33 cellular contexts compared by ENCODE assay signal in the genomic region with DNA sequence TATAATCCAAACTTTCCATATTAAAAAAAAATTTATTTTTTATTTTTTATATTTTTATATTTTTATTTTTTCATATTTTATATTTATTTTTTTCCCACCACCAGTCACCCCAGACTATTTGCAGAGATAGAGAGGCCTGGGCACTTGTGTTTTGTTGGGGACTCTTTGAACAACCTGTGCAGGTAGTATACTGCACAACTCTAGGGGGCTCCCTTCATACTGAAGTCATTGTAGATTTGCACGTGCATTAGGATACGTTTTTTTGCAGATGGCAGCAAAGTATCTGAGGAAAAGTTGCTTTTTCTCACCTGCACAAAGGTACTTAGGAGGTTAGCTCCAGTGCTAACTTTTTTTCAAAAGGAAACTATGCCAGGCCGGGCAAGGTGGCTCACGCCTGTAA.
DNase-seq lines count a peak whose midpoint lies in the region; ATAC-seq, FAIRE-seq and TF ChIP-seq lines count a peak whose summit lies in the region.
"Had no signal": no experiment of that assay in that cellular context is flagged by ENCODE, and none has a peak within 500 bp of the region (broad histone marks: within the 10 kb centered on the region; RNA-seq: fewer than 3 reads in every experiment).

No MANE protein-coding gene starts in this region.

- TF ChIP-seq CTCF in A549 (IDR thresholded peaks at IDR 0.05) (0 out of 3 replicates have a peak, but pooled peaks have one; percentile 12), GM23338 (conservative IDR thresholded peaks at IDR 0.05; ENCODE audit: low read depth in 2 of 2) (peak; percentile 32 to 35), astrocyte (IDR thresholded peaks at IDR 0.05; ENCODE audit: insufficient read depth, low read depth, low read length) (no peak), keratinocyte (optimal IDR thresholded peaks at IDR 0.05 in 1 of 3, IDR thresholded peaks at IDR 0.05 in 1 of 3, conservative IDR thresholded peaks at IDR 0.05 in 1 of 3; ENCODE audit: extremely low read depth in 1 of 3, insufficient read depth in 2 of 3, low read length in 3 of 3) (peak in 1 of 3 experiments; percentile 25)

- H2AFZ ChIP-seq in GM23338 = no peak overlapping the region
- H2AFZ ChIP-seq in astrocyte (ENCODE audit: low read depth, low read length) = no peak overlapping the region
- no peak overlapping the region for H2AFZ ChIP-seq in keratinocyte (ENCODE audit: control insufficient read depth, low read length)

- no peaks in the 10 kb centered on the region for H3K36me3 ChIP-seq in GM23338 (ENCODE audit: insufficient read depth)
- H3K36me3 ChIP-seq in astrocyte (ENCODE audit: insufficient read depth, low read length) = no peaks in the 10 kb centered on the region
- no peaks in the 10 kb centered on the region for H3K36me3 ChIP-seq in keratinocyte (ENCODE audit: control insufficient read depth in 2 of 2, extremely low read depth in 1 of 2, insufficient read depth in 2 of 2, low read length in 2 of 2)
- no peaks in the 10 kb centered on the region for H3K36me3 ChIP-seq in HAP-1 (replicated peaks)
- H3K36me3 ChIP-seq: esophagus squamous epithelium, heart left ventricle, neutrophil, prostate gland, sigmoid colon, thyroid gland, vagina had no signal

- H3K79me2 ChIP-seq in GM23338 (replicated peaks; ENCODE audit: insufficient read depth) = no peaks in the 10 kb centered on the region
- H3K79me2 ChIP-seq in astrocyte (ENCODE audit: insufficient read depth, low read length) = no peaks in the 10 kb centered on the region
- no peaks in the 10 kb centered on the region for H3K79me2 ChIP-seq in keratinocyte (ENCODE audit: control insufficient read depth, insufficient read depth, low read length)

- H3K4me1 ChIP-seq in A549 = no peaks in the 10 kb centered on the region
- H3K4me1 ChIP-seq in GM23338 (ENCODE audit: insufficient read depth) = no peaks in the 10 kb centered on the region
- H3K4me1 ChIP-seq in astrocyte (ENCODE audit: insufficient read depth, low read length) = peaks cover 28% of the 10 kb centered on the region
- H3K4me1 ChIP-seq in keratinocyte (ENCODE audit: control insufficient read depth, extremely low read depth, insufficient read depth, low read length) = peaks cover 47% of the 10 kb centered on the region
- no peaks in the 10 kb centered on the region for H3K4me1 ChIP-seq in HAP-1
- H3K4me1 ChIP-seq: heart left ventricle, prostate gland had no signal

- no peak overlapping the region for H3K4me2 ChIP-seq in A549
- H3K4me2 ChIP-seq in GM23338 = no peak overlapping the region
- H3K4me2 ChIP-seq in astrocyte (ENCODE audit: low read length) = peak overlapping the region; percentile 63
- peak overlapping the region; percentile 88 for H3K4me2 ChIP-seq in keratinocyte (ENCODE audit: control insufficient read depth, extremely low read depth, insufficient read depth, low read depth, low read length)

- H3K4me3 Mint-ChIP-seq in GM23338 = no peak overlapping the region
- no peak overlapping the region for H3K4me3 Mint-ChIP-seq in astrocyte (ENCODE audit: unreplicated experiment)
- H3K4me3 Mint-ChIP-seq: activated CD4-positive, alpha-beta T cell treated with anti-CD3 and anti-CD28 coated beads, Interleukin-2, amount 10 ng/mL, durations not matched to agents 24 days and 14 days; activated naive CD8-positive, alpha-beta T cell treated with anti-CD3 and anti-CD28 coated beads, Interleukin-2, amount 10 ng/mL, durations not matched to agents 7 days and 5 days; B cell; central memory CD8-positive, alpha-beta T cell; dendritic cell treated with granulocyte-macrophage colony-stimulating factor and Interleukin-4, amounts not matched to agents 40 ng/mL and 50 ng/mL, for 4 days had no signal

- TF ChIP-seq EP300 in A549 (IDR thresholded peaks at IDR 0.05) = no peak

- CTCF ChIA-PET in A549 (lab: Yijun Ruan, JAX) = interaction anchor here (1.2 kb wide), 2 partner anchors 223 to 224 kb away, joined by 4 to 6 read pairs; no protein-coding TSS in a partner anchor

- peaks cover 4% of the 10 kb centered on the region; the same call in 1 of the 2 replicates for H3K9me2 ChIP-seq in GM23338 (ENCODE audit: insufficient read depth)

- in situ Hi-C loops in HAP-1 (cut with MboI; ENCODE audit: low sequenced_read_pairs) = no loop called here

- H3K9ac ChIP-seq in astrocyte (ENCODE audit: low read length) (no peak overlapping the region), keratinocyte (ENCODE audit: control insufficient read depth, extremely low read depth, insufficient read depth, low read length) (no peak overlapping the region)

- H3K27me3 ChIP-seq in GM23338 (ENCODE audit: insufficient read depth) (no peaks in the 10 kb centered on the region), astrocyte (ENCODE audit: insufficient read depth, low read length) (no peaks in the 10 kb centered on the region), keratinocyte (ENCODE audit: control insufficient read depth, extremely low read depth, insufficient read depth, low read length) (no peaks in the 10 kb centered on the region), HAP-1 (ENCODE audit: low read depth) (no peaks in the 10 kb centered on the region)
- H3K27me3 ChIP-seq: esophagus squamous epithelium, heart left ventricle, neutrophil, sigmoid colon, thyroid gland, vagina had no signal

- no peaks in the 10 kb centered on the region for H3K4me1 Mint-ChIP-seq in GM23338
- H3K4me1 Mint-ChIP-seq in astrocyte (ENCODE audit: low read depth, unreplicated experiment) = peaks cover 12% of the 10 kb centered on the region
- H3K4me1 Mint-ChIP-seq: activated CD4-positive, alpha-beta T cell treated with anti-CD3 and anti-CD28 coated beads, Interleukin-2, amount 10 ng/mL, durations not matched to agents 24 days and 14 days; activated naive CD8-positive, alpha-beta T cell treated with anti-CD3 and anti-CD28 coated beads, Interleukin-2, amount 10 ng/mL, durations not matched to agents 7 days and 5 days; B cell; central memory CD8-positive, alpha-beta T cell had no signal

- FAIRE-seq in A549 (lab: Jason Lieb, UNC) = no peak
- no peak for FAIRE-seq in astrocyte (lab: Jason Lieb, UNC)
- no peak for FAIRE-seq in keratinocyte (lab: Jason Lieb, UNC)

- H3K9me3 ChIP-seq in A549 = no peaks in the 10 kb centered on the region
- H3K9me3 ChIP-seq in astrocyte (ENCODE audit: insufficient read depth, low read depth, low read length) = no peaks in the 10 kb centered on the region
- H3K9me3 ChIP-seq in keratinocyte (ENCODE audit: control insufficient read depth, low read depth, low read length) = peaks cover 2% of the 10 kb centered on the region
- no peaks in the 10 kb centered on the region for H3K9me3 ChIP-seq in HAP-1
- H3K9me3 ChIP-seq: esophagus squamous epithelium, heart left ventricle, neutrophil, prostate gland, sigmoid colon, thyroid gland, vagina had no signal

- WGBS in A549 (ENCODE audit: missing lambda C conversion rate) = 49% methylated on average over 4 of the region's 4 CpGs

- DNase-seq in A549 (ENCODE audit: low read depth in 1 of 2, low spot score in 1 of 2) = no peak
- DNase-seq in GM23338 (ENCODE audit: low spot score) = no peak
- no peak for DNase-seq in astrocyte (ENCODE audit: low read depth)
- DNase-seq in keratinocyte (ENCODE audit: low read depth, low spot score) = no peak
- DNase-seq in NCI-H1417 treated with DMSO at 0.1 percent for 48 hours (lab: John Stamatoyannopoulos, UW) = no peak
- DNase-seq in NCI-H1436 (lab: John Stamatoyannopoulos, UW) = no peak
- DNase-seq in DMS153 treated with DMSO at 0.1 percent for 48 hours (lab: John Stamatoyannopoulos, UW; ENCODE audit: unreplicated experiment) = no peak
- no peak for DNase-seq in HAP-1 (ENCODE audit: low spot score in 2 of 2)
- DNase-seq: activated CD4-positive, alpha-beta T cell treated with anti-CD3 and anti-CD28 coated beads, Interleukin-2, amount 10 ng/mL, durations not matched to agents 24 days and 14 days; activated gamma-delta T cell; activated naive CD8-positive, alpha-beta T cell treated with anti-CD3 and anti-CD28 coated beads, Interleukin-2, amount 10 ng/mL, durations not matched to agents 7 days and 5 days; activated T-cell treated with anti-CD3 and anti-CD28 coated beads, Interleukin-2, amount 50 U/mL, for 1 hour; aorta; DMS53; esophagus squamous epithelium; foreskin melanocyte; heart left ventricle; islet precursor cell; NCI-H1092 treated with DMSO at 0.1 percent for 48 hours; NCI-H2029; NCI-H2227 treated with DMSO at 0.1 percent for 48 hours; NCI-H526; Right ventricle myocardium superior; sigmoid colon; stimulated activated CD4-positive, alpha-beta T cell treated with anti-CD3 and anti-CD28 coated beads, Interleukin-4, amount 100 ng/mL, for 24 hours; thyroid gland had no signal

- H3K27ac Mint-ChIP-seq in GM23338 = no peak overlapping the region
- H3K27ac Mint-ChIP-seq in astrocyte (ENCODE audit: unreplicated experiment) = no peak overlapping the region
- H3K27ac Mint-ChIP-seq: activated CD4-positive, alpha-beta T cell treated with anti-CD3 and anti-CD28 coated beads, Interleukin-2, amount 10 ng/mL, durations not matched to agents 24 days and 14 days; activated naive CD8-positive, alpha-beta T cell treated with anti-CD3 and anti-CD28 coated beads, Interleukin-2, amount 10 ng/mL, durations not matched to agents 7 days and 5 days; B cell; dendritic cell treated with granulocyte-macrophage colony-stimulating factor and Interleukin-4, amounts not matched to agents 40 ng/mL and 50 ng/mL, for 4 days had no signal

- POLR2A ChIA-PET in A549 (lab: Yijun Ruan, JAX) = no interaction called here

- H3K27ac ChIP-seq in A549 = no peak overlapping the region
- H3K27ac ChIP-seq in GM23338 (ENCODE audit: low read depth) = no peak overlapping the region
- H3K27ac ChIP-seq in astrocyte (ENCODE audit: low read depth, low read length) = peak overlapping the region; percentile 77
- peak overlapping the region; percentile 99 for H3K27ac ChIP-seq in keratinocyte (ENCODE audit: control insufficient read depth, insufficient read depth, low read length)
- H3K27ac ChIP-seq: heart left ventricle, neutrophil, prostate gland, sigmoid colon, thyroid gland, VCaP had no signal

- no peaks in the 10 kb centered on the region for H3F3A ChIP-seq in GM23338 (replicated peaks; ENCODE audit: low read depth)

- ATAC-seq in A549 (no peak), GM23338 (no peak)

- dilution Hi-C loops in keratinocyte (cut with MboI; ENCODE audit: extremely low pct_ligation_motif_present, low sequenced_read_pairs) = no loop called here

- TF ChIP-seq RAD21 in A549 (conservative IDR thresholded peaks at IDR 0.05 in 1 of 2, IDR thresholded peaks at IDR 0.05 in 1 of 2) = no peak

- H4K20me1 ChIP-seq in GM23338 (replicated peaks; ENCODE audit: insufficient read depth) (no peaks in the 10 kb centered on the region), astrocyte (ENCODE audit: insufficient read depth, low read length) (no peaks in the 10 kb centered on the region), keratinocyte (ENCODE audit: control insufficient read depth, extremely low read depth, insufficient read depth, low read length) (no peaks in the 10 kb centered on the region)

- TF ChIP-seq POLR2A in A549 (IDR thresholded peaks at IDR 0.05; ENCODE audit: low read length) = no peak

- no peaks in the 10 kb centered on the region for H3K9me1 ChIP-seq in keratinocyte (ENCODE audit: control insufficient read depth, extremely low read depth, insufficient read depth, low read length)

- H3K27me3 Mint-ChIP-seq in GM23338 (ENCODE audit: insufficient read depth, low read depth, poor library complexity) (peaks cover 2% of the 10 kb centered on the region), astrocyte (ENCODE audit: low read depth, unreplicated experiment) (no peaks in the 10 kb centered on the region)
- H3K27me3 Mint-ChIP-seq: dendritic cell treated with granulocyte-macrophage colony-stimulating factor and Interleukin-4, amounts not matched to agents 40 ng/mL and 50 ng/mL, for 4 days had no signal

- H3K36me3 Mint-ChIP-seq in GM23338 (ENCODE audit: low read depth) (no peaks in the 10 kb centered on the region), astrocyte (ENCODE audit: low read depth, unreplicated experiment) (peaks cover 2% of the 10 kb centered on the region)
- H3K36me3 Mint-ChIP-seq: activated naive CD8-positive, alpha-beta T cell treated with anti-CD3 and anti-CD28 coated beads, Interleukin-2, amount 10 ng/mL, durations not matched to agents 7 days and 5 days had no signal

- H3K4me3 ChIP-seq in A549 = no peak overlapping the region
- no peak overlapping the region for H3K4me3 ChIP-seq in GM23338
- no peak overlapping the region for H3K4me3 ChIP-seq in astrocyte (ENCODE audit: insufficient read depth, low read depth, low read length)
- H3K4me3 ChIP-seq in keratinocyte (ENCODE audit: control insufficient read depth in 2 of 3, extremely low read depth in 1 of 3, insufficient read depth in 2 of 3, low read depth in 1 of 3, low read length in 3 of 3) = no peak overlapping the region
- H3K4me3 ChIP-seq in HAP-1 = no peak overlapping the region
- H3K4me3 ChIP-seq: esophagus squamous epithelium, heart left ventricle, prostate gland, sigmoid colon, thyroid gland, vagina had no signal

- H3K9me3 Mint-ChIP-seq in GM23338 (no peaks in the 10 kb centered on the region; the same call in 2 of the 3 replicates), astrocyte (ENCODE audit: unreplicated experiment) (no peaks in the 10 kb centered on the region)
- H3K9me3 Mint-ChIP-seq: central memory CD8-positive, alpha-beta T cell; dendritic cell treated with granulocyte-macrophage colony-stimulating factor and Interleukin-4, amounts not matched to agents 40 ng/mL and 50 ng/mL, for 4 days had no signal

Comparison
In these comparisons a context has a peak if more than half of its experiments do, and no peak if none do; other contexts are left out.
1. H3K27ac ChIP-seq: peak in astrocyte (single experiment) and keratinocyte (single experiment); none in A549 (0 of 2) and GM23338 (single experiment).
2. H3K4me2 ChIP-seq: peak in astrocyte (single experiment) and keratinocyte (single experiment); none in A549 (single experiment) and GM23338 (single experiment).